In the genomic region with DNA sequence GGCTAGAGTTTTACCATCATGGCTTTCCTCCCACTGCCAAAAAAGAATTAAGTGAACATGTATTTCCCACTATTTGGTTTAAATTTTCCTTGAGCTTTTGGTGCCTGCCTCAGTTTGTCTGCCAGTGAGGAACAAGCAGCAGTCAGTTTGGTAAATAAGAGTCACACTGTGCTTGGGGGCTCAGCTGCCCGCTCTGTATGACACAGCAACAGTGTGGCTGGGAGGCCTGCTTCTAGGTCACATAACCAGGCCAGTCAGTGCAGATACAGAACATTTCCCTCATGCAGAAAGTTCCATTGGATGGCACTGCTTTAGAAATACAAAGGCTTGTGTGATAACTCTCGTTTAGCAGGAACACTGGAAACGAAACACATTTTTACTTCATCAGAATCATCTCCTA, we compare ENCODE assay signal across 23 cellular contexts. TPM values are rescaled to one million over a fixed set of nuclear protein-coding genes. Genes with fewer than 3 reads are reported as not detected.
DNase-seq lines count a peak whose midpoint lies in the region; ATAC-seq and TF ChIP-seq lines count a peak whose summit lies in the region.
"Had no signal": no experiment of that assay in that cellular context is flagged by ENCODE, and none has a peak within 500 bp of the region (broad histone marks: within the 10 kb centered on the region; RNA-seq: fewer than 3 reads in every experiment).

No MANE protein-coding gene starts in this region.

- no peaks in the 10 kb centered on the region for H3K9me3 Mint-ChIP-seq in CD4-positive, alpha-beta memory T cell
- H3K9me3 Mint-ChIP-seq in naive thymus-derived CD4-positive, alpha-beta T cell, result no peaks in the 10 kb centered on the region
- H3K9me3 Mint-ChIP-seq: CD8-positive, alpha-beta T cell had no signal

- peaks cover 62% of the 10 kb centered on the region for H3K36me3 ChIP-seq in CD4-positive, alpha-beta memory T cell (ENCODE audit: insufficient read depth, low read length)
- H3K36me3 ChIP-seq in DND-41 (ENCODE audit: insufficient read depth, low read length) (peaks cover 97% of the 10 kb centered on the region), lower lobe of right lung (peaks cover 97% of the 10 kb centered on the region), skeletal muscle tissue (ENCODE audit: control insufficient read depth in 3 of 3, insufficient read depth in 3 of 3, low read length in 3 of 3) (peaks cover 73 to 96% (median 93%) of the 10 kb centered on the region in 3 donors)
- peaks cover 13 to 75% (median 28%) of the 10 kb centered on the region in 3 experiments for H3K36me3 ChIP-seq in naive thymus-derived CD4-positive, alpha-beta T cell (ENCODE audit: control insufficient read depth in 2 of 3, insufficient read depth in 3 of 3, low read length in 3 of 3)

- intact Hi-C loops in CD4-positive, alpha-beta memory T cell (cut with micrococcal nuclease), result no loop called here
- intact Hi-C loops in lower lobe of right lung (cut with DNase I), result no loop called here
- intact Hi-C loops in naive thymus-derived CD4-positive, alpha-beta T cell (cut with micrococcal nuclease), result no loop called here

- DNase-seq in CD4-positive, alpha-beta memory T cell, result no peak
- DNase-seq in DND-41, result no peak
- no peak for DNase-seq in lower lobe of right lung
- no peak for DNase-seq in naive thymus-derived CD4-positive, alpha-beta T cell
- DNase-seq in central memory CD4-positive, alpha-beta T cell, result no peak
- DNase-seq: Calu3; CD8-positive, alpha-beta T cell; DMS79 treated with DMSO at 0.1 percent for 48 hours; GM23248; H7; KG1; MG63; NCI-H1105 treated with DMSO at 0.1 percent for 48 hours; NCI-H2029; NCI-H446; NCI-H524 treated with DMSO at 0.1 percent for 48 hours; NCI-H82; NK-92 treated with Interleukin-12 subunit alpha and Interleukin-12 subunit beta, amount 100 ng/mL, for 24 hours; PC-3; SK-N-SH had no signal

- H3K9me3 ChIP-seq in CD4-positive, alpha-beta memory T cell (ENCODE audit: control insufficient read depth in 1 of 2, low read length in 2 of 2), result no peaks in the 10 kb centered on the region
- H3K9me3 ChIP-seq in DND-41 (ENCODE audit: insufficient read depth, low read length, severe bottlenecking), result no peaks in the 10 kb centered on the region
- no peaks in the 10 kb centered on the region for H3K9me3 ChIP-seq in lower lobe of right lung
- H3K9me3 ChIP-seq in skeletal muscle tissue (ENCODE audit: control insufficient read depth in 3 of 3, low read length in 3 of 3), result no peaks in the 10 kb centered on the region
- no peaks in the 10 kb centered on the region for H3K9me3 ChIP-seq in naive thymus-derived CD4-positive, alpha-beta T cell (ENCODE audit: control insufficient read depth in 2 of 3, low read length in 3 of 3)
- H3K9me3 ChIP-seq: A549, MG63, SK-N-SH had no signal

- peaks cover 34% of the 10 kb centered on the region for H3K79me2 ChIP-seq in DND-41 (ENCODE audit: insufficient read depth, low read length)

- peaks cover 31 to 90% (median 59%) of the 10 kb centered on the region in 4 donors for H3K4me1 Mint-ChIP-seq in CD4-positive, alpha-beta memory T cell
- peaks cover 10 to 82% (median 20%) of the 10 kb centered on the region in 7 donors for H3K4me1 Mint-ChIP-seq in naive thymus-derived CD4-positive, alpha-beta T cell

- CTCF ChIA-PET in CD4-positive, alpha-beta memory T cell (lab: Charles Lee; ENCODE audit: partially characterized antibody), result interaction anchor here (6.3 to 14.1 kb wide), 3 partner anchors 12 to 108 kb away, joined by 38 to 153 read pairs (median 153); a partner anchor contains a TSS
- CTCF ChIA-PET in naive thymus-derived CD4-positive, alpha-beta T cell (lab: Charles Lee), result interaction anchor here (1.5 kb wide), 1 partner anchor 108 kb away, joined by 5 read pairs; no protein-coding TSS in a partner anchor

- no peak for ATAC-seq in DND-41 (ENCODE audit: insufficient read depth, low read depth)
- no peak for ATAC-seq in lower lobe of right lung
- no peak for ATAC-seq in naive thymus-derived CD4-positive, alpha-beta T cell
- no peak for ATAC-seq in GM21619 (IDR thresholded peaks at IDR 0.05; ENCODE audit: unreplicated experiment)
- ATAC-seq: A549; CD8-positive, alpha-beta T cell; PC-3 had no signal

- no peak overlapping the region for H3K4me2 ChIP-seq in DND-41 (ENCODE audit: insufficient read depth, low read length)
- H3K4me2 ChIP-seq: A549, SK-N-SH had no signal

- POLR2A ChIA-PET in CD4-positive, alpha-beta memory T cell (lab: Charles Lee; ENCODE audit: partially characterized antibody), result interaction anchor here (0.8 to 8.0 kb wide), 8 partner anchors 8 to 96 kb away, joined by 3 to 80 read pairs (median 4); a partner anchor contains a TSS
- POLR2A ChIA-PET in naive thymus-derived CD4-positive, alpha-beta T cell (lab: Charles Lee), result no interaction called here

- no peak overlapping the region for H3K4me3 ChIP-seq in CD4-positive, alpha-beta memory T cell (ENCODE audit: low read length in 2 of 2)
- H3K4me3 ChIP-seq in DND-41 (ENCODE audit: low read depth in 1 of 2, low read length in 2 of 2) (no peak overlapping the region), lower lobe of right lung (no peak overlapping the region), skeletal muscle tissue (ENCODE audit: low read length in 3 of 3) (no peak overlapping the region)
- H3K4me3 ChIP-seq in naive thymus-derived CD4-positive, alpha-beta T cell (ENCODE audit: low read length), result no peak overlapping the region
- H3K4me3 ChIP-seq: A549, GM23248, MG63 had no signal

- no peak overlapping the region for H2AFZ ChIP-seq in DND-41 (ENCODE audit: low read depth, low read length)
- H2AFZ ChIP-seq: GM23248 had no signal

- TF ChIP-seq CTCF in DND-41 (IDR thresholded peaks at IDR 0.05; ENCODE audit: borderline replicate concordance, extremely low read depth, low read length, poor library complexity, severe bottlenecking), result no peak
- no peak for TF ChIP-seq CTCF in lower lobe of right lung (IDR thresholded peaks at IDR 0.05)

- peaks cover 63 to 70% of the 10 kb centered on the region in 2 donors for H3K36me3 Mint-ChIP-seq in CD4-positive, alpha-beta memory T cell
- H3K36me3 Mint-ChIP-seq in naive thymus-derived CD4-positive, alpha-beta T cell, result peaks cover 28 to 77% (median 59%) of the 10 kb centered on the region in 5 donors

- H4K20me1 ChIP-seq in DND-41 (ENCODE audit: insufficient read depth, low read length), result peaks cover 9% of the 10 kb centered on the region; the same call in 1 of the 2 replicates

- no peak overlapping the region for H3K27ac ChIP-seq in CD4-positive, alpha-beta memory T cell (ENCODE audit: low read depth, low read length)
- H3K27ac ChIP-seq in DND-41 (ENCODE audit: low read length), result peak overlapping the region; percentile 5; the same call in 1 of the 2 replicates
- H3K27ac ChIP-seq in lower lobe of right lung, result peak overlapping the region; percentile 14
- H3K27ac ChIP-seq in skeletal muscle tissue (ENCODE audit: low read depth, low read length), result peak overlapping the region; percentile 23
- H3K27ac ChIP-seq in naive thymus-derived CD4-positive, alpha-beta T cell (ENCODE audit: low read depth, low read length), result no peak overlapping the region
- H3K27ac ChIP-seq: A549, GM23248 had no signal

- H3K9ac ChIP-seq in DND-41 (ENCODE audit: low read depth, low read length), result no peak overlapping the region
- peak overlapping the region in 2 of 3 donors; percentile 0 to 55 for H3K9ac ChIP-seq in skeletal muscle tissue (ENCODE audit: low read depth in 1 of 3, low read length in 3 of 3)
- H3K9ac ChIP-seq: GM23248, SK-N-SH had no signal

- no peak overlapping the region for H3K4me3 Mint-ChIP-seq in CD4-positive, alpha-beta memory T cell
- no peak overlapping the region for H3K4me3 Mint-ChIP-seq in naive thymus-derived CD4-positive, alpha-beta T cell
- H3K4me3 Mint-ChIP-seq: CD8-positive, alpha-beta T cell had no signal

- H3K27me3 ChIP-seq in CD4-positive, alpha-beta memory T cell (ENCODE audit: insufficient read depth, low read length), result no peaks in the 10 kb centered on the region
- H3K27me3 ChIP-seq in DND-41 (ENCODE audit: insufficient read depth, low read length, poor library complexity), result no peaks in the 10 kb centered on the region
- no peaks in the 10 kb centered on the region for H3K27me3 ChIP-seq in lower lobe of right lung (ENCODE audit: low read depth)
- H3K27me3 ChIP-seq in skeletal muscle tissue (ENCODE audit: control insufficient read depth in 3 of 3, insufficient read depth in 3 of 3, low read length in 3 of 3), result no peaks in the 10 kb centered on the region
- H3K27me3 ChIP-seq in naive thymus-derived CD4-positive, alpha-beta T cell (ENCODE audit: control insufficient read depth in 2 of 2, insufficient read depth in 2 of 2, low read length in 2 of 2), result no peaks in the 10 kb centered on the region
- H3K27me3 ChIP-seq: MG63 had no signal

- peaks cover 75% of the 10 kb centered on the region for H3K4me1 ChIP-seq in CD4-positive, alpha-beta memory T cell (ENCODE audit: insufficient read depth, low read length)
- H3K4me1 ChIP-seq in DND-41 (ENCODE audit: insufficient read depth, low read length), result peaks cover 29% of the 10 kb centered on the region
- H3K4me1 ChIP-seq in lower lobe of right lung, result peaks cover 44% of the 10 kb centered on the region
- H3K4me1 ChIP-seq in skeletal muscle tissue (ENCODE audit: control insufficient read depth in 3 of 3, insufficient read depth in 3 of 3, low read length in 3 of 3), result peaks cover 38 to 79% (median 43%) of the 10 kb centered on the region in 3 donors
- H3K4me1 ChIP-seq in naive thymus-derived CD4-positive, alpha-beta T cell (ENCODE audit: control insufficient read depth in 2 of 2, insufficient read depth in 2 of 2, low read length in 2 of 2), result peaks cover 10 to 99% of the 10 kb centered on the region in 2 donors

- H3K27ac Mint-ChIP-seq in CD4-positive, alpha-beta memory T cell, result peak overlapping the region in 4 of 7 donors; percentile 11 to 61 (median 36)
- H3K27ac Mint-ChIP-seq in naive thymus-derived CD4-positive, alpha-beta T cell, result no peak overlapping the region
- H3K27ac Mint-ChIP-seq: CD8-positive, alpha-beta T cell had no signal

- H3K27me3 Mint-ChIP-seq in CD4-positive, alpha-beta memory T cell, result no peaks in the 10 kb centered on the region
- no peaks in the 10 kb centered on the region for H3K27me3 Mint-ChIP-seq in naive thymus-derived CD4-positive, alpha-beta T cell

RNA-seq across cellular contexts. Expression of a gene that starts 25.7 kb away (rescaled TPM):
- 10 to 100 TPM; 42.5 to 43.3 TPM for total RNA-seq in CD4-positive, alpha-beta memory T cell
- polyA plus RNA-seq in CD4-positive, alpha-beta memory T cell, result 10 to 100 TPM in 1 of 2 donors, under 1 TPM in 1; 0.73 to 10.8 TPM
- total RNA-seq in lower lobe of right lung, result 40.9 TPM
- total RNA-seq in skeletal muscle tissue, result 16.7 TPM
- 10 to 100 TPM; 20.0 to 27.5 (median 22.9) TPM for total RNA-seq in naive thymus-derived CD4-positive, alpha-beta T cell
- 1 to 10 TPM in 1 of 2 donors, under 1 TPM in 1; 0.95 to 6.5 TPM for polyA plus RNA-seq in naive thymus-derived CD4-positive, alpha-beta T cell

RNA-seq across cellular contexts. Expression of a gene that starts 26.7 kb away (rescaled TPM):
- 1 to 10 TPM; 8.6 to 9.6 TPM for total RNA-seq in CD4-positive, alpha-beta memory T cell
- 10 to 100 TPM in 1 of 2 donors, 1 to 10 TPM in 1; 6.1 to 13.6 TPM for polyA plus RNA-seq in CD4-positive, alpha-beta memory T cell
- total RNA-seq in lower lobe of right lung (4.3 TPM), skeletal muscle tissue (not detected)
- 10 to 100 TPM in 1 of 5 experiments, 1 to 10 TPM in 1, under 1 TPM in 2, not detected in 1; 0.19 to 33.7 (median 0.75) TPM for total RNA-seq in naive thymus-derived CD4-positive, alpha-beta T cell
- polyA plus RNA-seq in naive thymus-derived CD4-positive, alpha-beta T cell, result under 1 TPM; 0.12 to 0.18 TPM
- total RNA-seq: Calu3, GM23248, H7, PC-3 had no signal
- polyA plus RNA-seq: A549, GM23248, SK-N-SH had no signal

RNA-seq across cellular contexts. Expression of a gene that starts 57.3 kb away (rescaled TPM):
- total RNA-seq in CD4-positive, alpha-beta memory T cell, result not detected
- not detected for polyA plus RNA-seq in CD4-positive, alpha-beta memory T cell
- 0.32 TPM for total RNA-seq in lower lobe of right lung
- total RNA-seq in skeletal muscle tissue, result not detected
- under 1 TPM in 2 of 5 experiments, not detected in 3; 0.05 to 0.88 TPM for total RNA-seq in naive thymus-derived CD4-positive, alpha-beta T cell
- polyA plus RNA-seq in naive thymus-derived CD4-positive, alpha-beta T cell, result not detected
- total RNA-seq: Calu3; CD8-positive, alpha-beta T cell; GM23248; H7; PC-3 had no signal
- polyA plus RNA-seq: A549, GM23248, SK-N-SH had no signal

Comparison
In these comparisons a context has a peak if more than half of its experiments do, and no peak if none do; other contexts are left out.
1. H3K27ac ChIP-seq: peak in DND-41 (single experiment), lower lobe of right lung (single experiment) and skeletal muscle tissue (single experiment); none in CD4-positive, alpha-beta memory T cell (single experiment) and naive thymus-derived CD4-positive, alpha-beta T cell (single experiment).
2. H3K27ac Mint-ChIP-seq: peak in CD4-positive, alpha-beta memory T cell (4 of 7); none in naive thymus-derived CD4-positive, alpha-beta T cell (0 of 9).